38 cellular contexts compared by ENCODE assay signal in the genomic region with DNA sequence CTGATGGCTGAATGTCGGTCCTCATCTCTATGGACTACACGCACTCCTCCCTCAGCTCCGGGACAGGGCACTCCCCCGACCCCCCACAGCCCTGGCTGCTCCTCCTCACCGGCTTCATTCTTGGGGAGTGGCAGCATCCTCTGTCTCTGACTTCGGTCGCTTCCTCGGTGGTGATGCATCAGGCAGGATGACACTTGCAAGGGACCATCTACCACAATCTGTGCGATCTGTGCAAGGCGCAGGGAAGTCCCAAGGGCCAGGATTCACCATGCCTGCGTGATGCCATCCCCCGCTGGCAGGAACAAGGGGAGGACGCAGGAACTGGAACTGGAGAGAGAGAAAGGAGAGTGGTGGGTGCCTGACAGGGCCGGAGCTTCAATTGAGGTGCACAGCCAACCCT. TPM values are rescaled to one million over a fixed set of nuclear protein-coding genes. Genes with fewer than 3 reads are reported as not detected.
"Had no signal": no experiment of that assay in that cellular context is flagged by ENCODE, and none has a peak within 500 bp of the region (broad histone marks: within the 10 kb centered on the region; RNA-seq: fewer than 3 reads in every experiment).

No MANE protein-coding gene starts in this region.

- H3K4me3 Mint-ChIP-seq: activated B cell treated with CpG ODN at 0.5 μM for 24 hours; activated CD4-positive, alpha-beta memory T cell treated with anti-CD3 and anti-CD28 coated beads for 36 hours; activated CD4-positive, alpha-beta T cell treated with anti-CD3 and anti-CD28 coated beads, Interleukin-2, amount 10 ng/mL, durations not matched to agents 24 days and 14 days; activated CD8-positive, alpha-beta T cell treated with anti-CD3 and anti-CD28 coated beads for 36 hours; activated naive CD4-positive, alpha-beta T cell treated with anti-CD3 and anti-CD28 coated beads, Interleukin-2, amount 10 ng/mL, durations not matched to agents 7 days and 5 days; activated naive CD4-positive, alpha-beta T cell treated with anti-CD3 and anti-CD28 coated beads, Interleukin-2, amount 50 U/mL, for 24 hours; activated naive CD8-positive, alpha-beta T cell treated with anti-CD3 and anti-CD28 coated beads, Interleukin-2, amount 10 ng/mL, durations not matched to agents 7 days and 5 days; activated naive CD8-positive, alpha-beta T cell treated with anti-CD3 and anti-CD28 coated beads, Interleukin-2, amount 50 U/mL, for 24 hours; activated T-cell treated with anti-CD3 and anti-CD28 coated beads, Interleukin-2, amount 50 U/mL, for 4 hours; activated T-cell treated with anti-CD3 and anti-CD28 coated beads, Interleukin-2, amount 50 U/mL, for 72 hours; activated T-helper 1 cell treated with anti-CD3 and anti-CD28 coated beads, Interleukin-12 subunit alpha, Interleukin-12 subunit beta, Interleukin-2, Interleukin-4 antibody, amounts not matched to agents 30 ng/mL and 10 ng/mL and 1 ng/mL, durations not matched to agents 14 hours and 24 hours and 36 hours; activated T-helper 17 cell treated with anti-CD3 and anti-CD28 coated beads, Interleukin-2, amount 50 U/mL, for 72 hours; central memory CD8-positive, alpha-beta T cell; T-helper 1 cell treated with Interleukin-12 subunit alpha and Interleukin-12 subunit beta and Interleukin-4 antibody, amounts not matched to agents 30 μg/mL and 1 μg/mL, for 36 hours; T-helper 2 cell treated with Interferon-gamma antibody and Interleukin-4, amounts not matched to agents 5 μg/mL and 100 μg/mL, for 36 hours had no signal

- H3K4me3 ChIP-seq: ascending aorta, cardiac muscle cell had no signal

- H3K4me1 Mint-ChIP-seq: activated naive CD8-positive, alpha-beta T cell treated with anti-CD3 and anti-CD28 coated beads, Interleukin-2, amount 10 ng/mL, durations not matched to agents 7 days and 5 days; central memory CD8-positive, alpha-beta T cell had no signal

- H3K27ac Mint-ChIP-seq: activated B cell treated with CpG ODN at 0.5 μM for 24 hours; activated CD4-positive, alpha-beta memory T cell treated with anti-CD3 and anti-CD28 coated beads for 36 hours; activated CD4-positive, alpha-beta T cell treated with anti-CD3 and anti-CD28 coated beads, Interleukin-2, amount 10 ng/mL, durations not matched to agents 24 days and 14 days; activated CD8-positive, alpha-beta T cell treated with anti-CD3 and anti-CD28 coated beads for 36 hours; activated naive CD4-positive, alpha-beta T cell treated with anti-CD3 and anti-CD28 coated beads, Interleukin-2, amount 10 ng/mL, durations not matched to agents 7 days and 5 days; activated naive CD4-positive, alpha-beta T cell treated with anti-CD3 and anti-CD28 coated beads, Interleukin-2, amount 50 U/mL, for 24 hours; activated naive CD8-positive, alpha-beta T cell; activated naive CD8-positive, alpha-beta T cell treated with anti-CD3 and anti-CD28 coated beads, Interleukin-2, amount 10 ng/mL, durations not matched to agents 7 days and 5 days; activated naive CD8-positive, alpha-beta T cell treated with anti-CD3 and anti-CD28 coated beads, Interleukin-2, amount 50 U/mL, for 24 hours; activated T-cell treated with anti-CD3 and anti-CD28 coated beads, Interleukin-2, amount 50 U/mL, for 72 hours; activated T-helper 1 cell treated with anti-CD3 and anti-CD28 coated beads, Interleukin-12 subunit alpha, Interleukin-12 subunit beta, Interleukin-2, Interleukin-4 antibody, amounts not matched to agents 30 ng/mL and 10 ng/mL and 1 ng/mL, durations not matched to agents 14 hours and 24 hours and 36 hours; activated T-helper 17 cell treated with anti-CD3 and anti-CD28 coated beads, Interleukin-2, amount 50 U/mL, for 72 hours; T-helper 1 cell treated with Interleukin-12 subunit alpha and Interleukin-12 subunit beta and Interleukin-4 antibody, amounts not matched to agents 30 μg/mL and 1 μg/mL, for 36 hours; T-helper 2 cell treated with Interferon-gamma antibody and Interleukin-4, amounts not matched to agents 5 μg/mL and 100 μg/mL, for 36 hours had no signal

- H3K36me3 ChIP-seq: ascending aorta, cardiac muscle cell had no signal

- H3K27ac ChIP-seq: ascending aorta, cardiac muscle cell, VCaP had no signal

- DNase-seq: activated B cell treated with CpG ODN at 0.5 μM for 24 hours; activated CD4-positive, alpha-beta memory T cell treated with anti-CD3 and anti-CD28 coated beads for 36 hours; activated CD4-positive, alpha-beta T cell treated with anti-CD3 and anti-CD28 coated beads for 4 hours; activated CD4-positive, alpha-beta T cell treated with anti-CD3 and anti-CD28 coated beads, Interleukin-2, amount 10 ng/mL, durations not matched to agents 24 days and 14 days; activated CD4-positive, alpha-beta T cell treated with anti-CD3 and anti-CD28 coated beads, Interleukin-2, amount 50 U/mL, for 1 hour; activated CD4-positive, alpha-beta T cell treated with anti-CD3 and anti-CD28 coated beads, Interleukin-2, amount 50 U/mL, for 4 hours; activated CD4-positive, CD25-positive, alpha-beta regulatory T cell treated with anti-CD3 and anti-CD28 coated beads, Interleukin-2, amount 50 U/mL, for 72 hours; activated CD8-positive, alpha-beta memory T cell treated with anti-CD3 and anti-CD28 coated beads, Interleukin-2, amount 50 U/mL, for 4 hours; activated CD8-positive, alpha-beta T cell treated with anti-CD3 and anti-CD28 coated beads for 36 hours; activated gamma-delta T cell; activated naive CD4-positive, alpha-beta T cell treated with anti-CD3 and anti-CD28 coated beads, Interleukin-2, amount 10 ng/mL, durations not matched to agents 7 days and 5 days; activated naive CD4-positive, alpha-beta T cell treated with Interleukin-2 at 50 U/mL for 16 hours; activated naive CD8-positive, alpha-beta T cell treated with anti-CD3 and anti-CD28 coated beads, Interleukin-2, amount 10 ng/mL, durations not matched to agents 7 days and 5 days; activated naive CD8-positive, alpha-beta T cell treated with anti-CD3 and anti-CD28 coated beads, Interleukin-2, amount 50 U/mL, for 24 hours; activated T-cell treated with anti-CD3 and anti-CD28 coated beads for 4 hours; activated T-cell treated with anti-CD3 and anti-CD28 coated beads, Interleukin-2, amount 50 U/mL, for 1 hour; activated T-cell treated with anti-CD3 and anti-CD28 coated beads, Interleukin-2, amount 50 U/mL, for 4 hours; activated T-cell treated with anti-CD3 and anti-CD28 coated beads, Interleukin-2, amount 50 U/mL, for 72 hours; amygdala; anterior cingulate cortex; caudate nucleus; cerebellar nuclear complex; T-helper 1 cell; T-helper 2 cell; T-helper 9 cell had no signal

- H3K36me3 Mint-ChIP-seq: activated naive CD4-positive, alpha-beta T cell treated with anti-CD3 and anti-CD28 coated beads, Interleukin-2, amount 50 U/mL, for 24 hours; activated naive CD8-positive, alpha-beta T cell; activated naive CD8-positive, alpha-beta T cell treated with anti-CD3 and anti-CD28 coated beads, Interleukin-2, amount 10 ng/mL, durations not matched to agents 7 days and 5 days; brain had no signal

- H3K9me3 ChIP-seq: ascending aorta had no signal

- H3K4me1 ChIP-seq: ascending aorta had no signal

- H3K9me3 Mint-ChIP-seq: activated B cell treated with CpG ODN at 0.5 μM for 24 hours; activated CD4-positive, alpha-beta memory T cell treated with anti-CD3 and anti-CD28 coated beads for 36 hours; activated CD4-positive, alpha-beta T cell treated with anti-CD3 and anti-CD28 coated beads, Interleukin-2, amount 10 ng/mL, durations not matched to agents 24 days and 14 days; activated CD8-positive, alpha-beta T cell treated with anti-CD3 and anti-CD28 coated beads for 36 hours; activated naive CD4-positive, alpha-beta T cell treated with anti-CD3 and anti-CD28 coated beads, Interleukin-2, amount 50 U/mL, for 24 hours; activated naive CD8-positive, alpha-beta T cell treated with anti-CD3 and anti-CD28 coated beads, Interleukin-2, amount 10 ng/mL, durations not matched to agents 7 days and 5 days; activated naive CD8-positive, alpha-beta T cell treated with anti-CD3 and anti-CD28 coated beads, Interleukin-2, amount 50 U/mL, for 24 hours; activated T-cell treated with anti-CD3 and anti-CD28 coated beads, Interleukin-2, amount 50 U/mL, for 4 hours; activated T-helper 17 cell treated with anti-CD3 and anti-CD28 coated beads, Interleukin-2, amount 50 U/mL, for 72 hours; central memory CD8-positive, alpha-beta T cell; T-helper 1 cell treated with Interleukin-12 subunit alpha and Interleukin-12 subunit beta and Interleukin-4 antibody, amounts not matched to agents 30 μg/mL and 1 μg/mL, for 36 hours; T-helper 2 cell treated with Interferon-gamma antibody and Interleukin-4, amounts not matched to agents 5 μg/mL and 100 μg/mL, for 36 hours had no signal

RNA-seq across cellular contexts. Expression of a gene that starts 2.2 kb away (rescaled TPM):
- total RNA-seq: activated CD4-positive, alpha-beta T cell treated with anti-CD3 and anti-CD28 coated beads, Interleukin-2, amount 10 ng/mL, durations not matched to agents 24 days and 14 days; activated CD8-positive, alpha-beta memory T cell treated with anti-CD3 and anti-CD28 coated beads for 36 hours; activated CD8-positive, alpha-beta T cell treated with anti-CD3 and anti-CD28 coated beads for 36 hours; activated naive CD8-positive, alpha-beta T cell treated with anti-CD3 and anti-CD28 coated beads, Interleukin-2, amount 10 ng/mL, durations not matched to agents 7 days and 5 days; activated T-helper 1 cell treated with anti-CD3 and anti-CD28 coated beads, Interleukin-12 subunit alpha, Interleukin-12 subunit beta, Interleukin-2, Interleukin-4 antibody, amounts not matched to agents 30 ng/mL and 10 ng/mL and 1 ng/mL, durations not matched to agents 14 hours and 24 hours and 36 hours; ascending aorta; bronchial epithelial cell had no signal
